1 cellular context compared by ENCODE assay signal in genomic region chr2:76160683-76161082, GRCh38.
TF ChIP-seq lines count a peak whose summit lies in the region.

No MANE protein-coding gene starts in this region.

TF ChIP-seq in GM23338, 12 proteins besides CTCF, POLR2A, EP300 and RAD21 (continued from another document):
- TF ChIP-seq REST (IDR thresholded peaks at IDR 0.05; ENCODE audit: unreplicated experiment) (no peak), EZH2 (IDR thresholded peaks at IDR 0.05; ENCODE audit: low read depth, unreplicated experiment) (no peak), POLR2AphosphoS5 (IDR thresholded peaks at IDR 0.05; ENCODE audit: low read depth) (no peak), STAT1 (IDR thresholded peaks at IDR 0.05; ENCODE audit: unreplicated experiment) (no peak)
